25 cellular contexts compared by ENCODE assay signal in genomic region chr7:28998110-28998509, GRCh38. TPM values are rescaled to one million over a fixed set of nuclear protein-coding genes. Genes with fewer than 3 reads are reported as not detected.
DNase-seq lines count a peak whose midpoint lies in the region; ATAC-seq and TF ChIP-seq lines count a peak whose summit lies in the region.
"Had no signal": no experiment of that assay in that cellular context is flagged by ENCODE, and none has a peak within 500 bp of the region (broad histone marks: within the 10 kb centered on the region; RNA-seq: fewer than 3 reads in every experiment).

No MANE protein-coding gene starts in this region.

- H3K36me3 Mint-ChIP-seq in WTC11 (peaks cover 5% of the 10 kb centered on the region), neural crest cell (ENCODE audit: low read depth) (peaks cover 2% of the 10 kb centered on the region), T-helper 17 cell (ENCODE audit: low read depth) (no peaks in the 10 kb centered on the region)
- H3K36me3 Mint-ChIP-seq: activated CD8-positive, alpha-beta memory T cell treated with anti-CD3 and anti-CD28 coated beads, Interleukin-2, amount 10 ng/mL, durations not matched to agents 7 days and 5 days; CD8-positive, alpha-beta T cell had no signal

- H3K36me3 ChIP-seq in ovary: no peaks in the 10 kb centered on the region
- H3K36me3 ChIP-seq: BE2C, right lobe of liver, tibial artery had no signal

- TF ChIP-seq CTCF in WTC11 (IDR thresholded peaks at IDR 0.05): no peak
- no peak for TF ChIP-seq CTCF in neural crest cell (conservative IDR thresholded peaks at IDR 0.05)
- TF ChIP-seq CTCF in ovary (IDR thresholded peaks at IDR 0.05): no peak

- peak overlapping the region; percentile 39; the same call in 1 of the 2 replicates for H3K27ac Mint-ChIP-seq in WTC11
- peak overlapping the region; percentile 95 for H3K27ac Mint-ChIP-seq in neural crest cell (ENCODE audit: unreplicated experiment)
- H3K27ac Mint-ChIP-seq in T-helper 17 cell: no peak overlapping the region
- H3K27ac Mint-ChIP-seq: activated CD8-positive, alpha-beta memory T cell treated with anti-CD3 and anti-CD28 coated beads, Interleukin-2, amount 10 ng/mL, durations not matched to agents 7 days and 5 days; activated naive CD8-positive, alpha-beta T cell treated with anti-CD3 and anti-CD28 coated beads, Interleukin-2, amount 50 U/mL, for 24 hours; CD8-positive, alpha-beta T cell; T-helper 1 cell treated with Interleukin-12 subunit alpha and Interleukin-12 subunit beta and Interleukin-4 antibody, amounts not matched to agents 30 μg/mL and 1 μg/mL, for 36 hours had no signal

- H3K9me3 ChIP-seq in T-helper 17 cell (ENCODE audit: control insufficient read depth, low read length, poor library complexity, severe bottlenecking): no peaks in the 10 kb centered on the region
- H3K9me3 ChIP-seq in ovary: no peaks in the 10 kb centered on the region
- H3K9me3 ChIP-seq: BE2C, right lobe of liver, tibial artery had no signal

- H3K9me3 Mint-ChIP-seq in WTC11 (peaks cover 5% of the 10 kb centered on the region), neural crest cell (peaks cover under 1% of the 10 kb centered on the region)
- H3K9me3 Mint-ChIP-seq: activated naive CD8-positive, alpha-beta T cell treated with anti-CD3 and anti-CD28 coated beads, Interleukin-2, amount 50 U/mL, for 24 hours; activated T-cell treated with anti-CD3 and anti-CD28 coated beads, Interleukin-2, amount 50 U/mL, for 4 hours; CD8-positive, alpha-beta T cell; central memory CD8-positive, alpha-beta T cell; T-helper 1 cell treated with Interleukin-12 subunit alpha and Interleukin-12 subunit beta and Interleukin-4 antibody, amounts not matched to agents 30 μg/mL and 1 μg/mL, for 36 hours had no signal

- no peak for TF ChIP-seq POLR2A in ovary (IDR thresholded peaks at IDR 0.05)

- intact Hi-C loops in left ventricle myocardium superior (cut with micrococcal nuclease) (no loop called here), ovary (cut with DNase I) (no loop called here)

- no peaks in the 10 kb centered on the region for H3K27me3 Mint-ChIP-seq in WTC11 (ENCODE audit: low read depth)
- H3K27me3 Mint-ChIP-seq in neural crest cell (ENCODE audit: low read depth): no peaks in the 10 kb centered on the region
- no peaks in the 10 kb centered on the region for H3K27me3 Mint-ChIP-seq in T-helper 17 cell

- ATAC-seq in WTC11 (no peak), left ventricle myocardium superior (peak; percentile 61), T-helper 17 cell (no peak), GM21381 (IDR thresholded peaks at IDR 0.05; ENCODE audit: unreplicated experiment) (no peak)
- ATAC-seq: activated CD8-positive, alpha-beta memory T cell treated with anti-CD3 and anti-CD28 coated beads, Interleukin-2, amount 10 ng/mL, durations not matched to agents 7 days and 5 days; activated naive CD8-positive, alpha-beta T cell treated with anti-CD3 and anti-CD28 coated beads, Interleukin-2, amount 50 U/mL, for 24 hours; activated T-cell treated with anti-CD3 and anti-CD28 coated beads, Interleukin-2, amount 50 U/mL, for 4 hours; CD8-positive, alpha-beta T cell had no signal

- H3K4me1 ChIP-seq in ovary (ENCODE audit: insufficient read depth): peaks cover 7% of the 10 kb centered on the region
- H3K4me1 ChIP-seq: BE2C, parathyroid adenoma, right lobe of liver, tibial artery had no signal

- POLR2A ChIA-PET in WTC11 (lab: Charles Lee): no interaction called here

- no peak overlapping the region for H3K4me3 ChIP-seq in ovary
- H3K4me3 ChIP-seq: right lobe of liver, tibial artery had no signal

- no peak overlapping the region for H3K27ac ChIP-seq in ovary
- H3K27ac ChIP-seq: parathyroid adenoma, right lobe of liver, tibial artery had no signal

- DNase-seq in DMS79 treated with DMSO at 0.1 percent for 48 hours (lab: John Stamatoyannopoulos, UW) (peak; percentile 41), WTC11 (ENCODE audit: low spot score) (no peak), left ventricle myocardium superior (no peak), neural crest cell (ENCODE audit: low read depth, low spot score) (peak; percentile 26), T-helper 17 cell (no peak), NCI-H128 (lab: John Stamatoyannopoulos, UW; ENCODE audit: unreplicated experiment) (no peak), ovary (no peak)
- DNase-seq: ACHN; activated CD8-positive, alpha-beta memory T cell treated with anti-CD3 and anti-CD28 coated beads, Interleukin-2, amount 10 ng/mL, durations not matched to agents 7 days and 5 days; activated naive CD8-positive, alpha-beta T cell treated with anti-CD3 and anti-CD28 coated beads, Interleukin-2, amount 50 U/mL, for 24 hours; activated T-cell treated with anti-CD3 and anti-CD28 coated beads, Interleukin-2, amount 50 U/mL, for 4 hours; BE2C; CD8-positive, alpha-beta T cell; HCEC 1CT; mammary epithelial cell; NCI-H2081; NCI-H446; NCI-H774; right lobe of liver; stimulated activated CD4-positive, alpha-beta T cell treated with anti-CD3 and anti-CD28 coated beads, Interleukin-4, amount 100 ng/mL, for 4 hours; tibial artery had no signal

- H3K4me1 Mint-ChIP-seq in WTC11 (peaks cover 26% of the 10 kb centered on the region), neural crest cell (peaks cover 57% of the 10 kb centered on the region), T-helper 17 cell (no peaks in the 10 kb centered on the region)
- H3K4me1 Mint-ChIP-seq: activated CD8-positive, alpha-beta memory T cell treated with anti-CD3 and anti-CD28 coated beads, Interleukin-2, amount 10 ng/mL, durations not matched to agents 7 days and 5 days; activated naive CD8-positive, alpha-beta T cell treated with anti-CD3 and anti-CD28 coated beads, Interleukin-2, amount 50 U/mL, for 24 hours; central memory CD8-positive, alpha-beta T cell had no signal

- no peak for TF ChIP-seq EP300 in ovary (IDR thresholded peaks at IDR 0.05)

- H3K27me3 ChIP-seq in ovary: no peaks in the 10 kb centered on the region
- H3K27me3 ChIP-seq: right lobe of liver, tibial artery had no signal

- H3K4me3 Mint-ChIP-seq in WTC11 (no peak overlapping the region), neural crest cell (peak overlapping the region; percentile 53), T-helper 17 cell (no peak overlapping the region)
- H3K4me3 Mint-ChIP-seq: activated CD8-positive, alpha-beta memory T cell treated with anti-CD3 and anti-CD28 coated beads, Interleukin-2, amount 10 ng/mL, durations not matched to agents 7 days and 5 days; activated naive CD8-positive, alpha-beta T cell treated with anti-CD3 and anti-CD28 coated beads, Interleukin-2, amount 50 U/mL, for 24 hours; activated T-cell treated with anti-CD3 and anti-CD28 coated beads, Interleukin-2, amount 50 U/mL, for 4 hours; CD8-positive, alpha-beta T cell; central memory CD8-positive, alpha-beta T cell; T-helper 1 cell treated with Interleukin-12 subunit alpha and Interleukin-12 subunit beta and Interleukin-4 antibody, amounts not matched to agents 30 μg/mL and 1 μg/mL, for 36 hours had no signal

- WGBS in ovary, 3 donors: 47 to 51% (median 49%) methylated on average over 4 of the region's 4 CpGs

- CTCF ChIA-PET in WTC11 (lab: Charles Lee): interaction anchor here (1.1 to 1.4 kb wide), 3 partner anchors 40 to 76 kb away, joined by 3 to 5 read pairs (median 4); partner anchors contain the start of gene TRIL

TF ChIP-seq in WTC11, 78 proteins besides CTCF, POLR2A, EP300 and RAD21 (continues in another document):
- TF ChIP-seq ATF3 (CRISPR knock-in tag; conservative IDR thresholded peaks at IDR 0.05) (no peak), NR2C2 (CRISPR knock-in tag; IDR thresholded peaks at IDR 0.05) (no peak), ZNF263 (CRISPR knock-in tag; IDR thresholded peaks at IDR 0.05; ENCODE audit: low read depth) (no peak), ERG (CRISPR knock-in tag; IDR thresholded peaks at IDR 0.05) (no peak), NFE2L1 (CRISPR knock-in tag; IDR thresholded peaks at IDR 0.05) (no peak), ZSCAN18 (CRISPR knock-in tag; IDR thresholded peaks at IDR 0.05) (no peak), NR1H2 (CRISPR knock-in tag; IDR thresholded peaks at IDR 0.05) (no peak), ESRRA (CRISPR knock-in tag; IDR thresholded peaks at IDR 0.05; ENCODE audit: borderline replicate concordance) (no peak), GABPB1 (CRISPR knock-in tag; IDR thresholded peaks at IDR 0.05) (no peak), TP53 (CRISPR knock-in tag; IDR thresholded peaks at IDR 0.05) (no peak), PRRX2 (CRISPR knock-in tag; IDR thresholded peaks at IDR 0.05) (no peak), ZNF671 (CRISPR knock-in tag; IDR thresholded peaks at IDR 0.05) (no peak)

RNA-seq across cellular contexts. Expression of gene TRIL, which starts 40.0 kb away (rescaled TPM):
- total RNA-seq in WTC11 (2021) (3.0 to 4.6 TPM (median 4.3 TPM) in 3 replicates), left ventricle myocardium superior (2.4 TPM), neural crest cell (60.7 and 61.5 TPM in 2 replicates), T-helper 17 cell (not detected), ovary (1 to 10 TPM; 1.4 to 6.9 (median 2.6) TPM)
- 1 to 10 TPM; 3.2 to 7.4 TPM for polyA plus RNA-seq in ovary
- total RNA-seq: CD8-positive, alpha-beta T cell had no signal

Comparison
In these comparisons a context has a peak if more than half of its experiments do, and no peak if none do; other contexts are left out.
1. DNase-seq: peak in DMS79 treated with DMSO at 0.1 percent for 48 hours (single experiment) and neural crest cell (single experiment); none in WTC11 (single experiment), left ventricle myocardium superior (single experiment), T-helper 17 cell (0 of 3), NCI-H128 (single experiment) and ovary (0 of 5).